27 cellular contexts compared by ENCODE assay signal in the genomic region with DNA sequence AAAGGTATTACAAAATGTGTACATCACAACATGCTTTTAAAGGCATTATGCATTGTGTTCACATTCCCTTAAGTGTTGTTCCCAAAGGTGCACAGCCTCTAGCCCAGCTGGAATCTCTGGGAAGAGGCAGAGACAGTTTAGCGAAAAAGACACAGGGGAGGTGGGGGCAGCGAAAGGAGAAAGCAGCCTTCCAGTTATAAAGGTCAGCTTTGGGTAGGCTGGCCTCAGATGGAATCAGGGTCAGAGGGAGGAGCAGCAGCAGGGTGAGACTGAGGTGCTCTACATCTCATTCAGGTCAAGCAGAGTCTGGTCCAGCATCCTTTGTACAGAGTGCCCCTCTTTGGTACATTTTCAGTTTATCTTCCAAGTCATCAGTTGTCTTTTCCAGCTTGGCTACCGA.
"Had no signal": no experiment of that assay in that cellular context is flagged by ENCODE, and none has a peak within 500 bp of the region (broad histone marks: within the 10 kb centered on the region; RNA-seq: fewer than 3 reads in every experiment).

No MANE protein-coding gene starts in this region.

- DNase-seq: activated CD4-positive, alpha-beta memory T cell treated with anti-CD3 and anti-CD28 coated beads, Interleukin-2, amount 10 ng/mL, durations not matched to agents 7 days and 5 days; activated CD4-positive, alpha-beta T cell treated with anti-CD3 and anti-CD28 coated beads for 36 hours; activated CD4-positive, alpha-beta T cell treated with anti-CD3 and anti-CD28 coated beads, Interleukin-2, amount 50 U/mL, for 1 hour; activated CD8-positive, alpha-beta memory T cell treated with anti-CD3 and anti-CD28 coated beads, Interleukin-2, amount 50 U/mL, for 48 hours; activated effector memory CD4-positive, alpha-beta T cell treated with anti-CD3 and anti-CD28 coated beads, Interleukin-2, amount 50 U/mL, for 16 hours; activated naive CD4-positive, alpha-beta T cell treated with Interleukin-2 at 50 U/mL for 16 hours; activated T-cell treated with anti-CD3 and anti-CD28 coated beads, Interleukin-2, amount 50 U/mL, for 1 hour; adrenal gland; anterior cingulate cortex; cerebellar nuclear complex; KG1; MV-4-11; NCI-H1092 treated with DMSO at 0.1 percent for 48 hours; NCI-H1417 treated with DMSO at 0.1 percent for 48 hours; NCI-H1694; NCI-H2029 treated with DMSO at 0.1 percent for 48 hours; NCI-H345; NCI-H510A; NCI-H526 treated with DMSO at 0.1 percent for 48 hours; OCI-M1; RPMI8226; T-cell had no signal

- ATAC-seq: activated CD4-positive, alpha-beta T cell treated with anti-CD3 and anti-CD28 coated beads for 36 hours; activated naive CD4-positive, alpha-beta T cell treated with anti-CD3 and anti-CD28 coated beads, Interleukin-2, amount 50 U/mL, for 72 hours; Panc1; Right ventricle myocardium inferior; T-cell had no signal

- H3K27ac ChIP-seq: adrenal gland, SK-N-MC, VCaP had no signal

- H3K4me3 ChIP-seq: adrenal gland, SK-N-MC had no signal

- H3K9me3 ChIP-seq: adrenal gland had no signal

- H3K27me3 ChIP-seq: adrenal gland had no signal

- H3K27me3 Mint-ChIP-seq: activated CD4-positive, alpha-beta memory T cell treated with anti-CD3 and anti-CD28 coated beads, Interleukin-2, amount 10 ng/mL, durations not matched to agents 7 days and 5 days; activated CD4-positive, alpha-beta T cell treated with anti-CD3 and anti-CD28 coated beads for 36 hours; T-cell had no signal

- H3K4me3 Mint-ChIP-seq: activated CD4-positive, alpha-beta memory T cell treated with anti-CD3 and anti-CD28 coated beads, Interleukin-2, amount 10 ng/mL, durations not matched to agents 7 days and 5 days; activated CD4-positive, alpha-beta T cell treated with anti-CD3 and anti-CD28 coated beads for 36 hours; T-cell had no signal

- H3K27ac Mint-ChIP-seq: activated CD4-positive, alpha-beta memory T cell treated with anti-CD3 and anti-CD28 coated beads, Interleukin-2, amount 10 ng/mL, durations not matched to agents 7 days and 5 days; activated CD4-positive, alpha-beta T cell treated with anti-CD3 and anti-CD28 coated beads for 36 hours; activated naive CD4-positive, alpha-beta T cell treated with anti-CD3 and anti-CD28 coated beads, Interleukin-2, amount 50 U/mL, for 72 hours had no signal

- H3K9me3 Mint-ChIP-seq: activated CD4-positive, alpha-beta memory T cell treated with anti-CD3 and anti-CD28 coated beads, Interleukin-2, amount 10 ng/mL, durations not matched to agents 7 days and 5 days; activated naive CD4-positive, alpha-beta T cell treated with anti-CD3 and anti-CD28 coated beads, Interleukin-2, amount 50 U/mL, for 72 hours; T-cell had no signal
